Comparison of ENCODE assay signal across 15 cellular contexts in genomic region chr20:64164123-64164836, GRCh38. TPM values are rescaled to one million over a fixed set of nuclear protein-coding genes. Genes with fewer than 3 reads are reported as not detected.
DNase-seq lines count a peak whose midpoint lies in the region; ATAC-seq, FAIRE-seq and TF ChIP-seq lines count a peak whose summit lies in the region.
"Had no signal": no experiment of that assay in that cellular context is flagged by ENCODE, and none has a peak within 500 bp of the region (broad histone marks: within the 10 kb centered on the region; RNA-seq: fewer than 3 reads in every experiment).

Gene MYT1 (plus strand): TSS chr20:64164452. CDS start chr20:64198862, 34,410 bp downstream.

- H3K4me3 ChIP-seq in BE2C (ENCODE audit: low read depth, low read length) (peak within 1 kb of the TSS; percentile 77), astrocyte (ENCODE audit: insufficient read depth, low read depth, low read length) (no peak within 1 kb of the TSS), upper lobe of left lung (no peak within 1 kb of the TSS)
- H3K4me3 ChIP-seq: gastroesophageal sphincter, uterus had no signal

- H3K79me2 ChIP-seq in astrocyte (ENCODE audit: insufficient read depth, low read length) = no peaks in the 10 kb centered on the region

- peaks cover 42% of the 10 kb centered on the region for H3K4me1 ChIP-seq in BE2C
- no peaks in the 10 kb centered on the region for H3K4me1 ChIP-seq in astrocyte (ENCODE audit: insufficient read depth, low read length)
- no peaks in the 10 kb centered on the region for H3K4me1 ChIP-seq in upper lobe of left lung
- H3K4me1 ChIP-seq: gastroesophageal sphincter, uterus had no signal

- H3K27me3 Mint-ChIP-seq in astrocyte (ENCODE audit: low read depth, unreplicated experiment) = peaks cover 66% of the 10 kb centered on the region
- H3K27me3 Mint-ChIP-seq in T-helper 2 cell treated with Interferon-gamma antibody and Interleukin-4, amounts not matched to agents 5 μg/mL and 100 μg/mL, for 36 hours (ENCODE audit: low read depth) = peaks cover 28% of the 10 kb centered on the region

- TF ChIP-seq EP300 in upper lobe of left lung (IDR thresholded peaks at IDR 0.05) = no peak

- no peak for ATAC-seq in GM21360 (IDR thresholded peaks at IDR 0.05; ENCODE audit: unreplicated experiment)
- ATAC-seq in upper lobe of left lung (ENCODE audit: low FRiP score in 2 of 2) = no peak
- ATAC-seq: gastroesophageal sphincter, left colon had no signal

- DNase-seq in BE2C = peak; percentile 71
- DNase-seq in NCI-H1105 treated with DMSO at 0.1 percent for 48 hours (lab: John Stamatoyannopoulos, UW) = peak; percentile 97
- DNase-seq in NCI-H345 (lab: John Stamatoyannopoulos, UW) = peak; percentile 73
- DNase-seq in astrocyte (ENCODE audit: low read depth) = no peak
- no peak for DNase-seq in DMS114 treated with DMSO at 0.1 percent for 48 hours (lab: John Stamatoyannopoulos, UW; ENCODE audit: unreplicated experiment)
- DNase-seq in upper lobe of left lung = no peak
- no peak for DNase-seq in T-helper 2 cell treated with Interferon-gamma antibody and Interleukin-4, amounts not matched to agents 5 μg/mL and 100 μg/mL, for 36 hours (ENCODE audit: low spot score)
- DNase-seq: effector CD8-positive, alpha-beta T cell; GDM1; left colon; RPMI8226; uterus had no signal

- H3K36me3 ChIP-seq in BE2C = no peaks in the 10 kb centered on the region
- no peaks in the 10 kb centered on the region for H3K36me3 ChIP-seq in astrocyte (ENCODE audit: insufficient read depth, low read length)
- no peaks in the 10 kb centered on the region for H3K36me3 ChIP-seq in upper lobe of left lung
- H3K36me3 ChIP-seq: gastroesophageal sphincter, uterus had no signal

- TF ChIP-seq CTCF in BE2C (IDR thresholded peaks at IDR 0.05; ENCODE audit: low read depth, low read length) (no peak), astrocyte (IDR thresholded peaks at IDR 0.05; ENCODE audit: insufficient read depth, low read depth, low read length) (no peak), upper lobe of left lung (IDR thresholded peaks at IDR 0.05) (no peak)

- no peak within 1 kb of the TSS for H3K4me2 ChIP-seq in astrocyte (ENCODE audit: low read length)

- no peaks in the 10 kb centered on the region for H3K36me3 Mint-ChIP-seq in astrocyte (ENCODE audit: low read depth, unreplicated experiment)
- no peaks in the 10 kb centered on the region for H3K36me3 Mint-ChIP-seq in T-helper 2 cell treated with Interferon-gamma antibody and Interleukin-4, amounts not matched to agents 5 μg/mL and 100 μg/mL, for 36 hours (ENCODE audit: low read depth)

- H3K9me3 Mint-ChIP-seq in astrocyte (ENCODE audit: unreplicated experiment) = peaks cover 3% of the 10 kb centered on the region
- no peaks in the 10 kb centered on the region for H3K9me3 Mint-ChIP-seq in T-helper 2 cell treated with Interferon-gamma antibody and Interleukin-4, amounts not matched to agents 5 μg/mL and 100 μg/mL, for 36 hours
- H3K9me3 Mint-ChIP-seq: nephron had no signal

- no peak within 1 kb of the TSS for H3K9ac ChIP-seq in astrocyte (ENCODE audit: low read length)

- H3K27me3 ChIP-seq in BE2C (no peaks in the 10 kb centered on the region), astrocyte (ENCODE audit: insufficient read depth, low read length) (peaks cover 58% of the 10 kb centered on the region), upper lobe of left lung (peaks cover 0 to 32% (median 5%) of the 10 kb centered on the region in 4 donors)

- TF ChIP-seq POLR2A in upper lobe of left lung (IDR thresholded peaks at IDR 0.05) = no peak

- H3K27ac ChIP-seq in astrocyte (ENCODE audit: low read depth, low read length) (no peak within 1 kb of the TSS), upper lobe of left lung (no peak within 1 kb of the TSS)
- H3K27ac ChIP-seq: gastroesophageal sphincter, uterus had no signal

- no peak for FAIRE-seq in astrocyte (lab: Jason Lieb, UNC)

- H3K4me1 Mint-ChIP-seq in astrocyte (ENCODE audit: low read depth, unreplicated experiment) = peaks cover 8% of the 10 kb centered on the region
- no peaks in the 10 kb centered on the region for H3K4me1 Mint-ChIP-seq in T-helper 2 cell treated with Interferon-gamma antibody and Interleukin-4, amounts not matched to agents 5 μg/mL and 100 μg/mL, for 36 hours (ENCODE audit: low read depth)

- no peak within 1 kb of the TSS for H2AFZ ChIP-seq in astrocyte (ENCODE audit: low read depth, low read length)

- no peak within 1 kb of the TSS for H3K4me3 Mint-ChIP-seq in astrocyte (ENCODE audit: unreplicated experiment)
- no peak within 1 kb of the TSS for H3K4me3 Mint-ChIP-seq in T-helper 2 cell treated with Interferon-gamma antibody and Interleukin-4, amounts not matched to agents 5 μg/mL and 100 μg/mL, for 36 hours

- no peaks in the 10 kb centered on the region for H4K20me1 ChIP-seq in astrocyte (ENCODE audit: insufficient read depth, low read length)

- 81% methylated on average over 21 of the region's 21 CpGs for WGBS in upper lobe of left lung, 2 donors

- no peaks in the 10 kb centered on the region for H3K9me3 ChIP-seq in BE2C
- H3K9me3 ChIP-seq in astrocyte (ENCODE audit: insufficient read depth, low read depth, low read length) = no peaks in the 10 kb centered on the region
- H3K9me3 ChIP-seq in upper lobe of left lung = no peaks in the 10 kb centered on the region
- H3K9me3 ChIP-seq: gastroesophageal sphincter, uterus had no signal

- H3K27ac Mint-ChIP-seq in astrocyte (ENCODE audit: unreplicated experiment) = peak within 1 kb of the TSS; percentile 62
- H3K27ac Mint-ChIP-seq in T-helper 2 cell treated with Interferon-gamma antibody and Interleukin-4, amounts not matched to agents 5 μg/mL and 100 μg/mL, for 36 hours = no peak within 1 kb of the TSS

RNA-seq across cellular contexts. Expression of gene MYT1, which starts in this region (rescaled TPM):
- polyA plus RNA-seq in BE2C (2012; ENCODE audit: insufficient read depth, insufficient read length, low read depth) = 35.0 TPM
- total RNA-seq in astrocyte (0.17 TPM in 1 of 2 replicates, not detected in the other), upper lobe of left lung (1 to 10 TPM in 1 of 6 donors, under 1 TPM in 1, not detected in 4; 0.09 to 3.1 TPM)

Comparison
In these comparisons a context has a peak if more than half of its experiments do, and no peak if none do; other contexts are left out.
1. DNase-seq: peak in BE2C (single experiment), NCI-H1105 treated with DMSO at 0.1 percent for 48 hours (single experiment) and NCI-H345 (single experiment); none in astrocyte (single experiment), DMS114 treated with DMSO at 0.1 percent for 48 hours (single experiment), upper lobe of left lung (0 of 2) and T-helper 2 cell treated with Interferon-gamma antibody and Interleukin-4, amounts not matched to agents 5 μg/mL and 100 μg/mL, for 36 hours (single experiment).